ENCODE assay signal across 21 cellular contexts in genomic region chr6:87350516-87350915, GRCh38. TPM values are rescaled to one million over a fixed set of nuclear protein-coding genes. Genes with fewer than 3 reads are reported as not detected.
DNase-seq lines count a peak whose midpoint lies in the region; ATAC-seq, FAIRE-seq and TF ChIP-seq lines count a peak whose summit lies in the region.
"Had no signal": no experiment of that assay in that cellular context is flagged by ENCODE, and none has a peak within 500 bp of the region (broad histone marks: within the 10 kb centered on the region; RNA-seq: fewer than 3 reads in every experiment).

No MANE protein-coding gene starts in this region.

- H3K27me3 Mint-ChIP-seq in activated T-cell treated with anti-CD3 and anti-CD28 coated beads, Interleukin-2, amount 50 U/mL, for 4 hours (ENCODE audit: low read depth), result no peaks in the 10 kb centered on the region
- H3K27me3 Mint-ChIP-seq: CD4-positive, CD25-positive, alpha-beta regulatory T cell; IgD-negative memory B cell had no signal

- no TSS peak for BruUV-seq in A673 (replicated peaks; lab: Mats Ljungman, UMichigan)

- no peak for ATAC-seq in activated T-cell treated with anti-CD3 and anti-CD28 coated beads, Interleukin-2, amount 50 U/mL, for 4 hours
- ATAC-seq: GM12878 had no signal

- H3K9me3 ChIP-seq in A673 (ENCODE audit: low read depth, low read length, poor library complexity, severe bottlenecking), result no peaks in the 10 kb centered on the region
- H3K9me3 ChIP-seq: HAP-1 had no signal

- peaks cover 5% of the 10 kb centered on the region for H3K36me3 Mint-ChIP-seq in activated T-cell treated with anti-CD3 and anti-CD28 coated beads, Interleukin-2, amount 50 U/mL, for 4 hours (ENCODE audit: insufficient read depth)

- H3K4me3 ChIP-seq in A673 (ENCODE audit: low read depth, low read length, poor library complexity, severe bottlenecking) (no peak overlapping the region), epithelial cell of proximal tubule (ENCODE audit: low read depth, low read length) (no peak overlapping the region)
- H3K4me3 ChIP-seq: GM12878, HAP-1, PC-9 had no signal

- DNase-seq in A673 (ENCODE audit: low spot score) (peak; percentile 21), GM04503 (ENCODE audit: low read depth) (peak; percentile 28), epithelial cell of proximal tubule (ENCODE audit: low read depth) (peak; percentile 4), renal cortical epithelial cell (ENCODE audit: low read depth) (peak; percentile 47), ecto neural progenitor cell (ENCODE audit: low spot score) (no peak), frontal cortex (ENCODE audit: low spot score in 2 of 2) (no peak)
- no peak for DNase-seq in activated T-cell treated with anti-CD3 and anti-CD28 coated beads, Interleukin-2, amount 50 U/mL, for 4 hours
- DNase-seq: CD4-positive, CD25-positive, alpha-beta regulatory T cell; DMS79; NCI-H1417; NCI-H1694 treated with DMSO at 0.1 percent for 48 hours; NCI-H69; PC-9; RPMI8226; SHP77 had no signal

- H3K36me3 ChIP-seq in A673 (ENCODE audit: insufficient read depth, low read length, poor library complexity, severe bottlenecking), result no peaks in the 10 kb centered on the region
- H3K36me3 ChIP-seq: HAP-1 had no signal

- TF ChIP-seq CTCF in A673 (conservative IDR thresholded peaks at IDR 0.05; ENCODE audit: low read depth, low read length) (no peak), epithelial cell of proximal tubule (conservative IDR thresholded peaks at IDR 0.05; ENCODE audit: low read depth, low read length) (no peak)

- H3K9me3 Mint-ChIP-seq in activated T-cell treated with anti-CD3 and anti-CD28 coated beads, Interleukin-2, amount 50 U/mL, for 4 hours, result no peaks in the 10 kb centered on the region
- H3K9me3 Mint-ChIP-seq: CD4-positive, CD25-positive, alpha-beta regulatory T cell; IgD-negative memory B cell had no signal

- intact Hi-C loops in A673 (cut with micrococcal nuclease; ENCODE audit: unreplicated experiment), result no loop called here

- H3K4me1 Mint-ChIP-seq in activated T-cell treated with anti-CD3 and anti-CD28 coated beads, Interleukin-2, amount 50 U/mL, for 4 hours (ENCODE audit: low read depth), result no peaks in the 10 kb centered on the region
- H3K4me1 Mint-ChIP-seq: CD4-positive, CD25-positive, alpha-beta regulatory T cell had no signal

- POLR2A ChIA-PET in A673 (lab: Charles Lee; ENCODE audit: low non-redundant PET), result no interaction called here

- no peak for FAIRE-seq in frontal cortex (lab: Jason Lieb, UNC)
- FAIRE-seq: A204.1, GM12878, HTR-8/SVneo had no signal

- CTCF ChIA-PET in A673 (lab: Charles Lee), result no interaction called here

- H3K4me1 ChIP-seq in A673 (ENCODE audit: insufficient read depth, low read length, poor library complexity, severe bottlenecking), result no peaks in the 10 kb centered on the region
- H3K4me1 ChIP-seq: HAP-1 had no signal

- H3K27ac ChIP-seq in A673 (ENCODE audit: low read depth, low read length, poor library complexity, severe bottlenecking), result no peak overlapping the region
- H3K27ac ChIP-seq: PC-9 had no signal

- H3K4me3 Mint-ChIP-seq in activated T-cell treated with anti-CD3 and anti-CD28 coated beads, Interleukin-2, amount 50 U/mL, for 4 hours, result no peak overlapping the region
- H3K4me3 Mint-ChIP-seq: CD4-positive, CD25-positive, alpha-beta regulatory T cell; IgD-negative memory B cell had no signal

- no peaks in the 10 kb centered on the region for H3K27me3 ChIP-seq in A673 (replicated peaks; ENCODE audit: insufficient read depth, low read depth, low read length, poor library complexity)

RNA-seq across cellular contexts. Expression of gene C6orf163, which starts 5.9 kb away (rescaled TPM):
- total RNA-seq in A673 (2021) (2.1 TPM in 2 replicates), epithelial cell of proximal tubule (0.58 TPM in 1 of 2 replicates, not detected in the other), renal cortical epithelial cell (2.1 TPM in 1 of 2 replicates, not detected in the other), frontal cortex (4.9 TPM)
- total RNA-seq in activated T-cell treated with anti-CD3 and anti-CD28 coated beads, Interleukin-2, amount 50 U/mL, for 4 hours, result 1 to 10 TPM in 1 of 3 donors, under 1 TPM in 2; 0.71 to 1.0 (median 0.76) TPM
- total RNA-seq: M059J had no signal

RNA-seq across cellular contexts. Expression of gene GJB7, which starts 21.4 kb away (rescaled TPM):
- not detected in 2 replicates for total RNA-seq in A673 (2021)
- total RNA-seq in epithelial cell of proximal tubule, result not detected in 2 replicates
- not detected in 2 replicates for total RNA-seq in renal cortical epithelial cell
- total RNA-seq in activated T-cell treated with anti-CD3 and anti-CD28 coated beads, Interleukin-2, amount 50 U/mL, for 4 hours, result not detected
- not detected for total RNA-seq in frontal cortex
- total RNA-seq: CD4-positive, CD25-positive, alpha-beta regulatory T cell; GM12878; M059J; PC-9 had no signal

RNA-seq across cellular contexts. Expression of gene SMIM8, which starts 28.1 kb away (rescaled TPM):
- 13.6 and 18.8 TPM in 2 replicates for total RNA-seq in A673 (2021)
- total RNA-seq in epithelial cell of proximal tubule, result 2.5 and 2.7 TPM in 2 replicates
- total RNA-seq in renal cortical epithelial cell, result 3.5 and 8.7 TPM in 2 replicates
- 10 to 100 TPM in 1 of 3 donors, 1 to 10 TPM in 2; 9.6 to 10.7 (median 10.0) TPM for total RNA-seq in activated T-cell treated with anti-CD3 and anti-CD28 coated beads, Interleukin-2, amount 50 U/mL, for 4 hours
- total RNA-seq in frontal cortex, result 29.8 TPM

RNA-seq across cellular contexts. Expression of gene CFAP206, which starts 57.3 kb away (rescaled TPM):
- total RNA-seq in A673 (2021) (0.61 TPM in 1 of 2 replicates, not detected in the other), epithelial cell of proximal tubule (0.40 and 1.2 TPM in 2 replicates), renal cortical epithelial cell (0.17 and 9.0 TPM in 2 replicates), frontal cortex (2.0 TPM)
- not detected for total RNA-seq in activated T-cell treated with anti-CD3 and anti-CD28 coated beads, Interleukin-2, amount 50 U/mL, for 4 hours
- total RNA-seq: CD4-positive, CD25-positive, alpha-beta regulatory T cell had no signal

Comparison
In these comparisons a context has a peak if more than half of its experiments do, and no peak if none do; other contexts are left out.
1. DNase-seq: peak in A673 (single experiment), GM04503 (single experiment), epithelial cell of proximal tubule (single experiment) and renal cortical epithelial cell (single experiment); none in activated T-cell treated with anti-CD3 and anti-CD28 coated beads, Interleukin-2, amount 50 U/mL, for 4 hours (single experiment), ecto neural progenitor cell (single experiment) and frontal cortex (0 of 2).